Comparison of ENCODE assay signal across 1 cellular context in the genomic region with DNA sequence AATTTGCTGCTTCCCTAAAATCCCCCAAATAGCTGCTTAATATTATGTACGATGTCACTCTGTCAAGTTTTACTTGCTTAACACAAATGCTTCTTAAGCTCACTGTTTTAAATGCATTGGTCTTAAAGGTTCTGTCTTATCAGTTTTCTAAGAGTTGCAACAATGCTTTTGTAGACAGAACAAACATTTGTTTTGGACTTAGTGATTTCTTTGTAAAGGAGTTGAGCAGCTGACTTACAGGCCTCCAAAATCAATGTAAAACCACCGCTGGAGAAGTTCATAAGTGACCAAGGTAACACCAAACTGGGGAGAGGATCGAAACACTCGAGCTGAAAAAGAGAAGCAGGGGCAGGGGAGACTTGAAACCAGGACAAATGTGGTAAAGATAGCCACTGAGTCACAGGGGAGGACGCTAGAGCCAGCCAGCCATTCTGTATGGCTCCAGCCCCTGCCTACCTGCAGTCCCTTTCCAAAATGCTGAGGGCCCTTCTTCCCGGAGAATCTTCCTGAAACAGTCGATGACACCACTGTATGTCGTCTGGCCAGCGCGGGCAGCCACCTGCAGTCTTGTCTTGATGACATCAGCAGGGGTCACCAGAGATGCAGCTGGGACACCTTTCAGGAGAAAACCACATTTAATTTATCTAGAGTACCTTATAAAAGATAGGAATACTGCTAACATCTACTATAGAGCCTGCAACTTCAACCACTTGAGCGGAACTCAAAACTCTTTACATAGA.
TF ChIP-seq lines count a peak whose summit lies in the region.

No MANE protein-coding gene starts in this region.

TF ChIP-seq in HepG2, 621 proteins besides CTCF, POLR2A, EP300 and RAD21 (continued from another document):
- TF ChIP-seq, protein P1, sequence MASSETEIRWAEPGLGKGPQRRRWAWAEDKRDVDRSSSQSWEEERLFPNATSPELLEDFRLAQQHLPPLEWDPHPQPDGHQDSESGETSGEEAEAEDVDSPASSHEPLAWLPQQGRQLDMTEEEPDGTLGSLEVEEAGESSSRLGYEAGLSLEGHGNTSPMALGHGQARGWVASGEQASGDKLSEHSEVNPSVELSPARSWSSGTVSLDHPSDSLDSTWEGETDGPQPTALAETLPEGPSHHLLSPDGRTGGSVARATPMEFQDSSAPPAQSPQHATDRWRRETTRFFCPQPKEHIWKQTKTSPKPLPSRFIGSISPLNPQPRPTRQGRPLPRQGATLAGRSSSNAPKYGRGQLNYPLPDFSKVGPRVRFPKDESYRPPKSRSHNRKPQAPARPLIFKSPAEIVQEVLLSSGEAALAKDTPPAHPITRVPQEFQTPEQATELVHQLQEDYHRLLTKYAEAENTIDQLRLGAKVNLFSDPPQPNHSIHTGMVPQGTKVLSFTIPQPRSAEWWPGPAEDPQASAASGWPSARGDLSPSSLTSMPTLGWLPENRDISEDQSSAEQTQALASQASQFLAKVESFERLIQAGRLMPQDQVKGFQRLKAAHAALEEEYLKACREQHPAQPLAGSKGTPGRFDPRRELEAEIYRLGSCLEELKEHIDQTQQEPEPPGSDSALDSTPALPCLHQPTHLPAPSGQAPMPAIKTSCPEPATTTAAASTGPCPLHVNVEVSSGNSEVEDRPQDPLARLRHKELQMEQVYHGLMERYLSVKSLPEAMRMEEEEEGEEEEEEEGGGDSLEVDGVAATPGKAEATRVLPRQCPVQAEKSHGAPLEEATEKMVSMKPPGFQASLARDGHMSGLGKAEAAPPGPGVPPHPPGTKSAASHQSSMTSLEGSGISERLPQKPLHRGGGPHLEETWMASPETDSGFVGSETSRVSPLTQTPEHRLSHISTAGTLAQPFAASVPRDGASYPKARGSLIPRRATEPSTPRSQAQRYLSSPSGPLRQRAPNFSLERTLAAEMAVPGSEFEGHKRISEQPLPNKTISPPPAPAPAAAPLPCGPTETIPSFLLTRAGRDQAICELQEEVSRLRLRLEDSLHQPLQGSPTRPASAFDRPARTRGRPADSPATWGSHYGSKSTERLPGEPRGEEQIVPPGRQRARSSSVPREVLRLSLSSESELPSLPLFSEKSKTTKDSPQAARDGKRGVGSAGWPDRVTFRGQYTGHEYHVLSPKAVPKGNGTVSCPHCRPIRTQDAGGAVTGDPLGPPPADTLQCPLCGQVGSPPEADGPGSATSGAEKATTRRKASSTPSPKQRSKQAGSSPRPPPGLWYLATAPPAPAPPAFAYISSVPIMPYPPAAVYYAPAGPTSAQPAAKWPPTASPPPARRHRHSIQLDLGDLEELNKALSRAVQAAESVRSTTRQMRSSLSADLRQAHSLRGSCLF (CRISPR knock-in tag; IDR thresholded peaks at IDR 0.05; ENCODE audit: borderline replicate concordance): no peak
- no peak for TF ChIP-seq CBFB (CRISPR knock-in tag; IDR thresholded peaks at IDR 0.05)
- 0 out of 2 replicates have a peak, but pooled peaks have one; percentile 25 for TF ChIP-seq MEIS1 (CRISPR knock-in tag; IDR thresholded peaks at IDR 0.05; ENCODE audit: borderline replicate concordance)
- TF ChIP-seq, protein P2, sequence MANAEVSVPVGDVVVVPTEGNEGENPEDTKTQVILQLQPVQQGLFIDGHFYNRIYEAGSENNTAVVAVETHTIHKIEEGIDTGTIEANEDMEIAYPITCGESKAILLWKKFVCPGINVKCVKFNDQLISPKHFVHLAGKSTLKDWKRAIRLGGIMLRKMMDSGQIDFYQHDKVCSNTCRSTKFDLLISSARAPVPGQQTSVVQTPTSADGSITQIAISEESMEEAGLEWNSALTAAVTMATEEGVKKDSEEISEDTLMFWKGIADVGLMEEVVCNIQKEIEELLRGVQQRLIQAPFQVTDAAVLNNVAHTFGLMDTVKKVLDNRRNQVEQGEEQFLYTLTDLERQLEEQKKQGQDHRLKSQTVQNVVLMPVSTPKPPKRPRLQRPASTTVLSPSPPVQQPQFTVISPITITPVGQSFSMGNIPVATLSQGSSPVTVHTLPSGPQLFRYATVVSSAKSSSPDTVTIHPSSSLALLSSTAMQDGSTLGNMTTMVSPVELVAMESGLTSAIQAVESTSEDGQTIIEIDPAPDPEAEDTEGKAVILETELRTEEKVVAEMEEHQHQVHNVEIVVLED (CRISPR knock-in tag; IDR thresholded peaks at IDR 0.05; ENCODE audit: borderline replicate concordance): no peak
- TF ChIP-seq ZNF577 (CRISPR knock-in tag; IDR thresholded peaks at IDR 0.05; ENCODE audit: borderline replicate concordance, low read depth): no peak
- TF ChIP-seq ZNF724P (CRISPR knock-in tag; IDR thresholded peaks at IDR 0.05; ENCODE audit: borderline replicate concordance): no peak
- TF ChIP-seq ZFP36L1 (CRISPR knock-in tag; IDR thresholded peaks at IDR 0.05): no peak
- no peak for TF ChIP-seq ZNF441 (CRISPR knock-in tag; IDR thresholded peaks at IDR 0.05; ENCODE audit: borderline replicate concordance)
- no peak for TF ChIP-seq ZBTB4 (CRISPR knock-in tag; IDR thresholded peaks at IDR 0.05; ENCODE audit: borderline replicate concordance)
- no peak for TF ChIP-seq ZNF772 (CRISPR knock-in tag; IDR thresholded peaks at IDR 0.05)
- TF ChIP-seq ZNF607 (CRISPR knock-in tag; IDR thresholded peaks at IDR 0.05; ENCODE audit: borderline replicate concordance): no peak
- TF ChIP-seq ZNF546 (CRISPR knock-in tag; conservative IDR thresholded peaks at IDR 0.05): no peak
- TF ChIP-seq ZNF292 (CRISPR knock-in tag; IDR thresholded peaks at IDR 0.05; ENCODE audit: borderline replicate concordance, low read depth): no peak
- TF ChIP-seq AGO1 (IDR thresholded peaks at IDR 0.05; ENCODE audit: low read depth, low read length, poor library complexity, severe bottlenecking): no peak
- 0 out of 2 replicates have a peak, but pooled peaks have one; percentile 22 for TF ChIP-seq HNF4A (CRISPR knock-in tag; IDR thresholded peaks at IDR 0.05)
- TF ChIP-seq ZNF296 (CRISPR knock-in tag; conservative IDR thresholded peaks at IDR 0.05): no peak
- no peak for TF ChIP-seq ZNF513 (CRISPR knock-in tag; conservative IDR thresholded peaks at IDR 0.05)
- TF ChIP-seq, protein P3, sequence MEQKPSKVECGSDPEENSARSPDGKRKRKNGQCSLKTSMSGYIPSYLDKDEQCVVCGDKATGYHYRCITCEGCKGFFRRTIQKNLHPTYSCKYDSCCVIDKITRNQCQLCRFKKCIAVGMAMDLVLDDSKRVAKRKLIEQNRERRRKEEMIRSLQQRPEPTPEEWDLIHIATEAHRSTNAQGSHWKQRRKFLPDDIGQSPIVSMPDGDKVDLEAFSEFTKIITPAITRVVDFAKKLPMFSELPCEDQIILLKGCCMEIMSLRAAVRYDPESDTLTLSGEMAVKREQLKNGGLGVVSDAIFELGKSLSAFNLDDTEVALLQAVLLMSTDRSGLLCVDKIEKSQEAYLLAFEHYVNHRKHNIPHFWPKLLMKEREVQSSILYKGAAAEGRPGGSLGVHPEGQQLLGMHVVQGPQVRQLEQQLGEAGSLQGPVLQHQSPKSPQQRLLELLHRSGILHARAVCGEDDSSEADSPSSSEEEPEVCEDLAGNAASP (CRISPR knock-in tag; IDR thresholded peaks at IDR 0.05; ENCODE audit: borderline replicate concordance): no peak
- TF ChIP-seq ONECUT2 (CRISPR knock-in tag; IDR thresholded peaks at IDR 0.05): peak; percentile 80; the same call in 1 of the 2 replicates
- TF ChIP-seq CHD4 (IDR thresholded peaks at IDR 0.05; ENCODE audit: borderline replicate concordance, low read length): no peak
- no peak for TF ChIP-seq KLF9 (CRISPR knock-in tag; IDR thresholded peaks at IDR 0.05; ENCODE audit: low read depth)
- peak; percentile 19; the same call in 1 of the 2 replicates for TF ChIP-seq NR2F6 (IDR thresholded peaks at IDR 0.05)
- no peak for TF ChIP-seq NR2F6 (CRISPR knock-in tag; IDR thresholded peaks at IDR 0.05)
TF ChIP-seq in HepG2: peak in this region for 43.
